Comparison of ENCODE assay signal across 1 cellular context in genomic region chr20:63006611-63007471, GRCh38.
A peak's percentile ranks its signal among the peaks of the same experiment; 100 is the strongest.
TF ChIP-seq lines count a peak whose summit lies in the region.

BHLHE23 (minus strand) TSS chr20:63006964; CDS start chr20:63006774, 190 bp downstream.

TF ChIP-seq in H1, 55 proteins besides CTCF, POLR2A, EP300 and RAD21 (continued from another document):
- TF ChIP-seq ATF2 (IDR thresholded peaks at IDR 0.05; ENCODE audit: low read length) = no peak
- TF ChIP-seq PHF8 (conservative IDR thresholded peaks at IDR 0.05; ENCODE audit: low read depth, low read length) = no peak
- peak; percentile 73 for TF ChIP-seq EZH2 (IDR thresholded peaks at IDR 0.05; ENCODE audit: low read depth, low read length, severe bottlenecking)
- TF ChIP-seq RFX5 (IDR thresholded peaks at IDR 0.05; ENCODE audit: borderline replicate concordance, low read depth, low read length) = no peak
- TF ChIP-seq CREB1 (IDR thresholded peaks at IDR 0.05) = no peak
- no peak for TF ChIP-seq BCL11A (IDR thresholded peaks at IDR 0.05; ENCODE audit: low read depth in 2 of 2, low read length in 2 of 2)
- TF ChIP-seq GABPA (IDR thresholded peaks at IDR 0.05; ENCODE audit: borderline replicate concordance, insufficient read depth, low read length) = peak; percentile 47; the same call in 1 of the 2 replicates
- TF ChIP-seq USF2 (IDR thresholded peaks at IDR 0.05; ENCODE audit: low read length) = no peak
- TF ChIP-seq EGR1 (IDR thresholded peaks at IDR 0.05; ENCODE audit: borderline replicate concordance, low read depth, low read length) = peak; percentile 48; the same call in 1 of the 2 replicates
- TF ChIP-seq KDM4A (IDR thresholded peaks at IDR 0.05; ENCODE audit: low read depth, low read length, severe bottlenecking) = peak; percentile 66
- no peak for TF ChIP-seq TBP (IDR thresholded peaks at IDR 0.05; ENCODE audit: low read depth, low read length)
- no peak for TF ChIP-seq SIX5 (IDR thresholded peaks at IDR 0.05; ENCODE audit: low read depth, low read length)
- no peak for TF ChIP-seq HDAC6 (IDR thresholded peaks at IDR 0.05; ENCODE audit: low read depth, low read length)
- TF ChIP-seq BRCA1 (IDR thresholded peaks at IDR 0.05; ENCODE audit: low read depth, low read length) = no peak
- no peak for TF ChIP-seq CBX5 (IDR thresholded peaks at IDR 0.05; ENCODE audit: low read depth, low read length)
- no peak for TF ChIP-seq CBX8 (IDR thresholded peaks at IDR 0.05; ENCODE audit: borderline replicate concordance, low read depth, low read length)
- no peak for TF ChIP-seq NANOG (IDR thresholded peaks at IDR 0.05; ENCODE audit: insufficient read depth, low read depth, low read length, poor library complexity, severe bottlenecking)
- no peak for TF ChIP-seq TAF7 (optimal IDR thresholded peaks at IDR 0.05; ENCODE audit: borderline replicate concordance, low read depth, low read length)
- TF ChIP-seq GTF2F1 (IDR thresholded peaks at IDR 0.05; ENCODE audit: borderline replicate concordance, low read depth, low read length) = no peak
- TF ChIP-seq FOSL1 (IDR thresholded peaks at IDR 0.05; ENCODE audit: insufficient read depth, low read depth, low read length) = no peak
- peak; percentile 9; the same call in 1 of the 2 replicates for TF ChIP-seq E2F6 (IDR thresholded peaks at IDR 0.05)
- TF ChIP-seq SAP30 (IDR thresholded peaks at IDR 0.05; ENCODE audit: insufficient read depth, insufficient replicate concordance, low read length) = no peak
- TF ChIP-seq YY1 (IDR thresholded peaks at IDR 0.05; ENCODE audit: low read depth, low read length) = no peak
- no peak for TF ChIP-seq JUND (IDR thresholded peaks at IDR 0.05; ENCODE audit: low read length)
